1 cellular context compared by ENCODE assay signal in the genomic region with DNA sequence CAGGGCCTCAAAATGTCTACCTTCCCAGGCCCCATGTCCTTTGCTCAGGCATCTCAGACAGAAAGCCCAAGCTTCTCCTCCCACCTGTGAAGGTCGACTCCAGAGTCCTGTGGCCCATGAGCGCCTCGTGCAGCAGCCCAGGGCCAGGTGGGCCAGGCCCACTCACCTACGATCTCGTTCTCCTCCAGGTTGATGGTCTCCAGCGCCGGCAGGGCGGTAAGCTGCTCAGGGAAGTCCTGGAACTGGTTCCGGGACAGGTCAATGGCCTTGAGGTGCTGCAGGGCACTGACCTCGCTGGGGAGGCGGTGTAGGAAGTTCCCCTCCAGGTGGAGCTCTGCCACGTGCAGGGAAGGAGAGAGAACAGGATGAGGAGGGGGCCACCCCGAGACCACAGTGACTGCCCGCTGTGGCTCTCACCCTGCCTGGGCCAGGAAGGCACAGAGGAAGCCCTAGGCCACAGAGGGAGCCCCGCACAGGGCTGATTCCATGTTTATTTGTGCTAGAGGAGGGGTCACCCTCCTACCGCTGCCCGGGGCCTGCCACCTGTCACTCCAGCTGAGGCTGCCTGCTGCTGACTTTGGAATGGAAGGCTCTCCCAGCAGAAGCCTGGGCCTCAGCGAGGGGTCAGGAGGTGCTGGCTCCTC.
TF ChIP-seq lines count a peak whose summit lies in the region.

No MANE protein-coding gene starts in this region.

TF ChIP-seq in HepG2, 621 proteins besides CTCF, POLR2A, EP300 and RAD21 (continued from another document and continues in another):
- TF ChIP-seq, protein P1, sequence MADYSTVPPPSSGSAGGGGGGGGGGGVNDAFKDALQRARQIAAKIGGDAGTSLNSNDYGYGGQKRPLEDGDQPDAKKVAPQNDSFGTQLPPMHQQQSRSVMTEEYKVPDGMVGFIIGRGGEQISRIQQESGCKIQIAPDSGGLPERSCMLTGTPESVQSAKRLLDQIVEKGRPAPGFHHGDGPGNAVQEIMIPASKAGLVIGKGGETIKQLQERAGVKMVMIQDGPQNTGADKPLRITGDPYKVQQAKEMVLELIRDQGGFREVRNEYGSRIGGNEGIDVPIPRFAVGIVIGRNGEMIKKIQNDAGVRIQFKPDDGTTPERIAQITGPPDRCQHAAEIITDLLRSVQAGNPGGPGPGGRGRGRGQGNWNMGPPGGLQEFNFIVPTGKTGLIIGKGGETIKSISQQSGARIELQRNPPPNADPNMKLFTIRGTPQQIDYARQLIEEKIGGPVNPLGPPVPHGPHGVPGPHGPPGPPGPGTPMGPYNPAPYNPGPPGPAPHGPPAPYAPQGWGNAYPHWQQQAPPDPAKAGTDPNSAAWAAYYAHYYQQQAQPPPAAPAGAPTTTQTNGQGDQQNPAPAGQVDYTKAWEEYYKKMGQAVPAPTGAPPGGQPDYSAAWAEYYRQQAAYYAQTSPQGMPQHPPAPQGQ (CRISPR knock-in tag; IDR thresholded peaks at IDR 0.05; ENCODE audit: borderline replicate concordance), result no peak
- TF ChIP-seq, protein P2, sequence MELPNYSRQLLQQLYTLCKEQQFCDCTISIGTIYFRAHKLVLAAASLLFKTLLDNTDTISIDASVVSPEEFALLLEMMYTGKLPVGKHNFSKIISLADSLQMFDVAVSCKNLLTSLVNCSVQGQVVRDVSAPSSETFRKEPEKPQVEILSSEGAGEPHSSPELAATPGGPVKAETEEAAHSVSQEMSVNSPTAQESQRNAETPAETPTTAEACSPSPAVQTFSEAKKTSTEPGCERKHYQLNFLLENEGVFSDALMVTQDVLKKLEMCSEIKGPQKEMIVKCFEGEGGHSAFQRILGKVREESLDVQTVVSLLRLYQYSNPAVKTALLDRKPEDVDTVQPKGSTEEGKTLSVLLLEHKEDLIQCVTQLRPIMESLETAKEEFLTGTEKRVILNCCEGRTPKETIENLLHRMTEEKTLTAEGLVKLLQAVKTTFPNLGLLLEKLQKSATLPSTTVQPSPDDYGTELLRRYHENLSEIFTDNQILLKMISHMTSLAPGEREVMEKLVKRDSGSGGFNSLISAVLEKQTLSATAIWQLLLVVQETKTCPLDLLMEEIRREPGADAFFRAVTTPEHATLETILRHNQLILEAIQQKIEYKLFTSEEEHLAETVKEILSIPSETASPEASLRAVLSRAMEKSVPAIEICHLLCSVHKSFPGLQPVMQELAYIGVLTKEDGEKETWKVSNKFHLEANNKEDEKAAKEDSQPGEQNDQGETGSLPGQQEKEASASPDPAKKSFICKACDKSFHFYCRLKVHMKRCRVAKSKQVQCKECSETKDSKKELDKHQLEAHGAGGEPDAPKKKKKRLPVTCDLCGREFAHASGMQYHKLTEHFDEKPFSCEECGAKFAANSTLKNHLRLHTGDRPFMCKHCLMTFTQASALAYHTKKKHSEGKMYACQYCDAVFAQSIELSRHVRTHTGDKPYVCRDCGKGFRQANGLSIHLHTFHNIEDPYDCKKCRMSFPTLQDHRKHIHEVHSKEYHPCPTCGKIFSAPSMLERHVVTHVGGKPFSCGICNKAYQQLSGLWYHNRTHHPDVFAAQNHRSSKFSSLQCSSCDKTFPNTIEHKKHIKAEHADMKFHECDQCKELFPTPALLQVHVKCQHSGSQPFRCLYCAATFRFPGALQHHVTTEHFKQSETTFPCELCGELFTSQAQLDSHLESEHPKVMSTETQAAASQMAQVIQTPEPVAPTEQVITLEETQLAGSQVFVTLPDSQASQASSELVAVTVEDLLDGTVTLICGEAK (IDR thresholded peaks at IDR 0.05), result no peak
- TF ChIP-seq, protein P2 (CRISPR knock-in tag; IDR thresholded peaks at IDR 0.05), result peak; percentile 60; the same call in 1 of the 2 replicates
- TF ChIP-seq AHR (CRISPR knock-in tag; IDR thresholded peaks at IDR 0.05), result peak; percentile 53; the same call in 1 of the 2 replicates
- no peak for TF ChIP-seq ZNF570 (CRISPR knock-in tag; IDR thresholded peaks at IDR 0.05; ENCODE audit: borderline replicate concordance)
- no peak for TF ChIP-seq ZFP90 (CRISPR knock-in tag; IDR thresholded peaks at IDR 0.05; ENCODE audit: borderline replicate concordance)
- no peak for TF ChIP-seq ONECUT2 (CRISPR knock-in tag; IDR thresholded peaks at IDR 0.05)
- TF ChIP-seq, protein P3, sequence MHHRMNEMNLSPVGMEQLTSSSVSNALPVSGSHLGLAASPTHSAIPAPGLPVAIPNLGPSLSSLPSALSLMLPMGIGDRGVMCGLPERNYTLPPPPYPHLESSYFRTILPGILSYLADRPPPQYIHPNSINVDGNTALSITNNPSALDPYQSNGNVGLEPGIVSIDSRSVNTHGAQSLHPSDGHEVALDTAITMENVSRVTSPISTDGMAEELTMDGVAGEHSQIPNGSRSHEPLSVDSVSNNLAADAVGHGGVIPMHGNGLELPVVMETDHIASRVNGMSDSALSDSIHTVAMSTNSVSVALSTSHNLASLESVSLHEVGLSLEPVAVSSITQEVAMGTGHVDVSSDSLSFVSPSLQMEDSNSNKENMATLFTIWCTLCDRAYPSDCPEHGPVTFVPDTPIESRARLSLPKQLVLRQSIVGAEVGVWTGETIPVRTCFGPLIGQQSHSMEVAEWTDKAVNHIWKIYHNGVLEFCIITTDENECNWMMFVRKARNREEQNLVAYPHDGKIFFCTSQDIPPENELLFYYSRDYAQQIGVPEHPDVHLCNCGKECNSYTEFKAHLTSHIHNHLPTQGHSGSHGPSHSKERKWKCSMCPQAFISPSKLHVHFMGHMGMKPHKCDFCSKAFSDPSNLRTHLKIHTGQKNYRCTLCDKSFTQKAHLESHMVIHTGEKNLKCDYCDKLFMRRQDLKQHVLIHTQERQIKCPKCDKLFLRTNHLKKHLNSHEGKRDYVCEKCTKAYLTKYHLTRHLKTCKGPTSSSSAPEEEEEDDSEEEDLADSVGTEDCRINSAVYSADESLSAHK (CRISPR knock-in tag; IDR thresholded peaks at IDR 0.05; ENCODE audit: borderline replicate concordance), result no peak; the same call in 1 of the 2 replicates
- TF ChIP-seq PAWR (CRISPR knock-in tag; IDR thresholded peaks at IDR 0.05; ENCODE audit: borderline replicate concordance), result 0 out of 2 replicates have a peak, but pooled peaks have one; percentile 46
- TF ChIP-seq, protein P4, sequence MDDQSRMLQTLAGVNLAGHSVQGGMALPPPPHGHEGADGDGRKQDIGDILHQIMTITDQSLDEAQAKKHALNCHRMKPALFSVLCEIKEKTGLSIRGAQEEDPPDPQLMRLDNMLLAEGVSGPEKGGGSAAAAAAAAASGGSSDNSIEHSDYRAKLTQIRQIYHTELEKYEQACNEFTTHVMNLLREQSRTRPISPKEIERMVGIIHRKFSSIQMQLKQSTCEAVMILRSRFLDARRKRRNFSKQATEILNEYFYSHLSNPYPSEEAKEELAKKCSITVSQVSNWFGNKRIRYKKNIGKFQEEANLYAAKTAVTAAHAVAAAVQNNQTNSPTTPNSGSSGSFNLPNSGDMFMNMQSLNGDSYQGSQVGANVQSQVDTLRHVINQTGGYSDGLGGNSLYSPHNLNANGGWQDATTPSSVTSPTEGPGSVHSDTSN (CRISPR knock-in tag; IDR thresholded peaks at IDR 0.05; ENCODE audit: borderline replicate concordance), result no peak
- TF ChIP-seq SP5 (CRISPR knock-in tag; IDR thresholded peaks at IDR 0.05; ENCODE audit: borderline replicate concordance, low read depth), result peak; percentile 54; the same call in 1 of the 2 replicates
- no peak for TF ChIP-seq CHCHD3 (CRISPR knock-in tag; IDR thresholded peaks at IDR 0.05)
- no peak for TF ChIP-seq ZNF235 (CRISPR knock-in tag; IDR thresholded peaks at IDR 0.05; ENCODE audit: borderline replicate concordance)
- TF ChIP-seq TBX3 (IDR thresholded peaks at IDR 0.05; ENCODE audit: borderline replicate concordance), result no peak
- TF ChIP-seq PCBP2 (optimal IDR thresholded peaks at IDR 0.05; ENCODE audit: low read depth, low read length, poor library complexity, severe bottlenecking), result no peak
- TF ChIP-seq ZNF20 (CRISPR knock-in tag; IDR thresholded peaks at IDR 0.05), result no peak
- TF ChIP-seq, protein P5, sequence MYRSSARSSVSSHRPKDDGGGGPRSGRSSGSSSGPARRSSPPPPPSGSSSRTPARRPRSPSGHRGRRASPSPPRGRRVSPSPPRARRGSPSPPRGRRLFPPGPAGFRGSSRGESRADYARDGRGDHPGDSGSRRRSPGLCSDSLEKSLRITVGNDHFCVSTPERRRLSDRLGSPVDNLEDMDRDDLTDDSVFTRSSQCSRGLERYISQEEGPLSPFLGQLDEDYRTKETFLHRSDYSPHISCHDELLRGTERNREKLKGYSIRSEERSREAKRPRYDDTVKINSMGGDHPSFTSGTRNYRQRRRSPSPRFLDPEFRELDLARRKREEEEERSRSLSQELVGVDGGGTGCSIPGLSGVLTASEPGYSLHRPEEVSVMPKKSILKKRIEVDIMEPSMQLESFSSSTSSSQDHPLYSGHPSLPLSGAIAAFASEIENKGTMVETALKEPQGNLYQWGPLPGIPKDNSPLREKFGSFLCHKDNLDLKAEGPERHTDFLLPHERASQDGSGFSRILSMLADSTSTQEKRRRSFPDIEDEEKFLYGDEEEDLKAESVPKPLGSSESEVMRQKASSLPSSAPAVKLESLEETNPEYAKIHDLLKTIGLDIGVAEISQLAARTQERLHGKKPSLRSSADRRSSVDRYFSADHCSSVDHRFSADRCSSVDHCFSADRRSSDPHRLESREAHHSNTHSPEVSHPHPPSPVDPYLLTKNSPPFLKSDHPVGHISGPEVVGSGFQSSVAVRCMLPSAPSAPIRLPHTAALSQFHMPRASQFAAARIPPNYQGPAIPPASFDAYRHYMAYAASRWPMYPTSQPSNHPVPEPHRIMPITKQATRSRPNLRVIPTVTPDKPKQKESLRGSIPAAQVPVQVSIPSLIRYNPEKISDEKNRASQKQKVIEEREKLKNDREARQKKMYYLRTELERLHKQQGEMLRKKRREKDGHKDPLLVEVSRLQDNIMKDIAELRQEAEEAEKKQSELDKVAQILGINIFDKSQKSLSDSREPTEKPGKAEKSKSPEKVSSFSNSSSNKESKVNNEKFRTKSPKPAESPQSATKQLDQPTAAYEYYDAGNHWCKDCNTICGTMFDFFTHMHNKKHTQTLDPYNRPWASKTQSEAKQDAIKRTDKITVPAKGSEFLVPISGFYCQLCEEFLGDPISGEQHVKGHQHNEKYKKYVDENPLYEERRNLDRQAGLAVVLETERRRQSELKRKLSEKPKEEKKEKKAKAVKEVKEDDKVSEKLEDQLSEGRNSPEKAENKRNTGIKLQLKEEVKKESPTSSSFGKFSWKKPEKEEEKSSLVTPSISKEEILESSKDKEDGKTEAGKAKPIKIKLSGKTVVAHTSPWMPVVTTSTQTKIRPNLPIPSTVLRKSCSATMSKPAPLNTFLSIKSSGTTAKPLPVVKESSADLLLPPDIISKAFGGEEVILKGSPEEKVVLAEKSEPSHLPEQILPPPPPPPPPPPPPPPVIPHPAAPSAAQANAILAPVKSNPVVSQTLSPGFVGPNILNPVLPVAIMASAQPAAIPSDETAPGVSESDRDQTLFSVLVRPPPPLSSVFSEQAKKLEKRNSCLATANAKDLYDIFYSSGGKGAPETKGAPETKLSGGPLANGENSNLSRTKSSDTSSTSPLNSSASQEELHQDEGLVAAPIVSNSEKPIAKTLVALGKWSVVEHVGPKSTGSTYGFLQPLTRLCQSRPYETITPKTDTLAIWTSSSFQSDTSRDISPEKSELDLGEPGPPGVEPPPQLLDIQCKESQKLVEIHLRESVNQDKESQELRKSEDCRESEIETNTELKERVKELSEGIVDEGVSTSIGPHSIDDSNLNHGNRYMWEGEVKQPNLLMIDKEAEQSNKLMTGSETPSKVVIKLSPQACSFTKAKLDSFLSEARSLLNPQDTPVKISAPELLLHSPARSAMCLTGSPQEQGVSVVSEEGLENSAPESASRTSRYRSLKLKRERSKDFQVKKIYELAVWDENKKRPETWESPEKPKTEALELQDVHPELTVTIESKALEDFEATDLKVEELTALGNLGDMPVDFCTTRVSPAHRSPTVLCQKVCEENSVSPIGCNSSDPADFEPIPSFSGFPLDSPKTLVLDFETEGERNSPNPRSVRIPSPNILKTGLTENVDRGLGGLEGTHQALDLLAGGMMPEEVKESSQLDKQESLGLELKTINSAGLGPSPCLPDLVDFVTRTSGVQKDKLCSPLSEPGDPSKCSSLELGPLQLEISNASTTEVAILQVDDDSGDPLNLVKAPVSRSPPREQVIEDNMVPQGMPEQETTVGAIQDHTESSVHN (CRISPR knock-in tag; IDR thresholded peaks at IDR 0.05), result no peak
- TF ChIP-seq ZFP37 (CRISPR knock-in tag; IDR thresholded peaks at IDR 0.05; ENCODE audit: borderline replicate concordance), result no peak
- TF ChIP-seq, protein P6, sequence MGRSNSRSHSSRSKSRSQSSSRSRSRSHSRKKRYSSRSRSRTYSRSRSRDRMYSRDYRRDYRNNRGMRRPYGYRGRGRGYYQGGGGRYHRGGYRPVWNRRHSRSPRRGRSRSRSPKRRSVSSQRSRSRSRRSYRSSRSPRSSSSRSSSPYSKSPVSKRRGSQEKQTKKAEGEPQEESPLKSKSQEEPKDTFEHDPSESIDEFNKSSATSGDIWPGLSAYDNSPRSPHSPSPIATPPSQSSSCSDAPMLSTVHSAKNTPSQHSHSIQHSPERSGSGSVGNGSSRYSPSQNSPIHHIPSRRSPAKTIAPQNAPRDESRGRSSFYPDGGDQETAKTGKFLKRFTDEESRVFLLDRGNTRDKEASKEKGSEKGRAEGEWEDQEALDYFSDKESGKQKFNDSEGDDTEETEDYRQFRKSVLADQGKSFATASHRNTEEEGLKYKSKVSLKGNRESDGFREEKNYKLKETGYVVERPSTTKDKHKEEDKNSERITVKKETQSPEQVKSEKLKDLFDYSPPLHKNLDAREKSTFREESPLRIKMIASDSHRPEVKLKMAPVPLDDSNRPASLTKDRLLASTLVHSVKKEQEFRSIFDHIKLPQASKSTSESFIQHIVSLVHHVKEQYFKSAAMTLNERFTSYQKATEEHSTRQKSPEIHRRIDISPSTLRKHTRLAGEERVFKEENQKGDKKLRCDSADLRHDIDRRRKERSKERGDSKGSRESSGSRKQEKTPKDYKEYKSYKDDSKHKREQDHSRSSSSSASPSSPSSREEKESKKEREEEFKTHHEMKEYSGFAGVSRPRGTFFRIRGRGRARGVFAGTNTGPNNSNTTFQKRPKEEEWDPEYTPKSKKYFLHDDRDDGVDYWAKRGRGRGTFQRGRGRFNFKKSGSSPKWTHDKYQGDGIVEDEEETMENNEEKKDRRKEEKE (IDR thresholded peaks at IDR 0.05), result no peak
- TF ChIP-seq HNF4A (CRISPR knock-in tag; IDR thresholded peaks at IDR 0.05), result peak; percentile 58
